26 cellular contexts compared by ENCODE assay signal in genomic region chr6:74161380-74161779, GRCh38.
"Had no signal": no experiment of that assay in that cellular context is flagged by ENCODE, and none has a peak within 500 bp of the region (broad histone marks: within the 10 kb centered on the region; RNA-seq: fewer than 3 reads in every experiment).

No MANE protein-coding gene starts in this region.

- H3K9me3 ChIP-seq: left lung, lower lobe of right lung, pancreas, prostate gland, spleen, uterus had no signal

- H3K27ac ChIP-seq: left lung, lower lobe of right lung, pancreas, prostate gland, skin epidermis, spleen, tibial nerve, uterus had no signal

- H3K27me3 ChIP-seq: left lung, pancreas, spleen, tibial nerve, uterus had no signal

- FAIRE-seq: islet of Langerhans had no signal

- H3K4me1 ChIP-seq: left lung, lower lobe of right lung, pancreas, prostate gland, spleen, tibial nerve, uterus had no signal

- H3K4me3 ChIP-seq: left lung, lower lobe of right lung, pancreas, prostate gland, skin epidermis, spleen, tibial nerve, uterus had no signal

- H3K36me3 ChIP-seq: left lung, lower lobe of right lung, pancreas, prostate gland, spleen, tibial nerve, uterus had no signal

- DNase-seq: hypothalamus; immature natural killer cell; kidney; left colon; left lung; lower lobe of right lung; mammary epithelial cell; mesenchymal stem cell; naive thymus-derived CD8-positive, alpha-beta T cell; nucleus accumbens; pancreas; posterior cingulate gyrus; retina; right cardiac atrium; spleen; stimulated activated CD4-positive, alpha-beta T cell treated with anti-CD3 and anti-CD28 coated beads, Interleukin-4, amount 100 ng/mL, for 24 hours; stimulated activated naive CD4-positive, alpha-beta T cell treated with Interleukin-2 at 50 U/mL for 16 hours; stimulated activated naive CD8-positive, alpha-beta T cell treated with anti-CD3 and anti-CD28 coated beads, Interleukin-15, amount 100 ng/mL, for 72 hours; substantia nigra; uterus had no signal

- ATAC-seq: left colon; left lung; lower lobe of right lung; naive thymus-derived CD8-positive, alpha-beta T cell; pancreas; right cardiac atrium; sciatic nerve; stimulated activated memory B cell treated with anti-CD40 and anti-IgM and Interleukin-4, amounts not matched to agents 10 μg/mL and 1 μg/mL and 100 μg/mL, for 72 hours; stimulated activated naive CD8-positive, alpha-beta T cell treated with anti-CD3 and anti-CD28 coated beads, Interleukin-15, amount 100 ng/mL, for 72 hours had no signal
